ENCODE assay signal across 8 cellular contexts in genomic region chr10:99976886-99977391, GRCh38. TPM values are rescaled to one million over a fixed set of nuclear protein-coding genes. Genes with fewer than 3 reads are reported as not detected.
A peak's percentile ranks its signal among the peaks of the same experiment; 100 is the strongest.
DNase-seq lines count a peak whose midpoint lies in the region; ATAC-seq, FAIRE-seq and TF ChIP-seq lines count a peak whose summit lies in the region.

No MANE protein-coding gene starts in this region.

- DNase-seq in D721Med (ENCODE audit: insufficient read length, low spot score) (no peak), SJSA1 (ENCODE audit: low read depth in 1 of 2, low spot score in 2 of 2) (peak; percentile 76 to 86), fibroblast of the conjunctiva (ENCODE audit: low read depth) (peak; percentile 91), retinal pigment epithelial cell (ENCODE audit: low read depth) (peak; percentile 80), SW480 (ENCODE audit: low spot score) (no peak)
- no peak for DNase-seq in natural killer cell treated with Interleukin-12 subunit alpha and Interleukin-12 subunit beta and Interleukin-15 and Interleukin-18, amount 100 ng/mL, for 72 hours (ENCODE audit: low spot score)

- peak overlapping the region; percentile 82 for H3K27ac ChIP-seq in SJSA1

- H3K4me3 ChIP-seq in SJSA1, result no peak overlapping the region
- H3K4me3 ChIP-seq in retinal pigment epithelial cell (ENCODE audit: low read length), result no peak overlapping the region

- no peaks in the 10 kb centered on the region for H3K9me3 ChIP-seq in SJSA1 (replicated peaks)

- no peaks in the 10 kb centered on the region for H3K36me3 Mint-ChIP-seq in natural killer cell treated with Interleukin-12 subunit alpha and Interleukin-12 subunit beta and Interleukin-15 and Interleukin-18, amount 100 ng/mL, for 72 hours

- ATAC-seq in natural killer cell treated with Interleukin-12 subunit alpha and Interleukin-12 subunit beta and Interleukin-15 and Interleukin-18, amount 100 ng/mL, for 72 hours, result no peak
- ATAC-seq in GM21515 (IDR thresholded peaks at IDR 0.05; ENCODE audit: unreplicated experiment) (no peak), HG02938 (IDR thresholded peaks at IDR 0.05; ENCODE audit: unreplicated experiment) (no peak)

- no peaks in the 10 kb centered on the region for H3K4me1 Mint-ChIP-seq in natural killer cell treated with Interleukin-12 subunit alpha and Interleukin-12 subunit beta and Interleukin-15 and Interleukin-18, amount 100 ng/mL, for 72 hours (ENCODE audit: low read depth in 2 of 2)

- TF ChIP-seq CTCF in D721Med (IDR thresholded peaks at IDR 0.05; ENCODE audit: insufficient read depth, missing control alignments), result no peak
- TF ChIP-seq CTCF in retinal pigment epithelial cell (conservative IDR thresholded peaks at IDR 0.05; ENCODE audit: low read depth, low read length), result no peak

- FAIRE-seq in D721Med (lab: Jason Lieb, UNC), result peak; percentile 16

- no peaks in the 10 kb centered on the region for H3K9me3 Mint-ChIP-seq in natural killer cell treated with Interleukin-12 subunit alpha and Interleukin-12 subunit beta and Interleukin-15 and Interleukin-18, amount 100 ng/mL, for 72 hours

- H3K27me3 Mint-ChIP-seq in natural killer cell treated with Interleukin-12 subunit alpha and Interleukin-12 subunit beta and Interleukin-15 and Interleukin-18, amount 100 ng/mL, for 72 hours, result no peaks in the 10 kb centered on the region

- no peak overlapping the region for H3K27ac Mint-ChIP-seq in natural killer cell treated with Interleukin-12 subunit alpha and Interleukin-12 subunit beta and Interleukin-15 and Interleukin-18, amount 100 ng/mL, for 72 hours

- peaks cover 48% of the 10 kb centered on the region for H3K4me1 ChIP-seq in SJSA1 (replicated peaks)

- H3K36me3 ChIP-seq in SJSA1, result no peaks in the 10 kb centered on the region

- H3K4me3 Mint-ChIP-seq in natural killer cell treated with Interleukin-12 subunit alpha and Interleukin-12 subunit beta and Interleukin-15 and Interleukin-18, amount 100 ng/mL, for 72 hours, result no peak overlapping the region

- no peaks in the 10 kb centered on the region for H3K27me3 ChIP-seq in SJSA1 (replicated peaks)

RNA-seq across cellular contexts. Expression of gene DNMBP, which starts 32.8 kb away (rescaled TPM):
- 7.7 and 11.0 TPM in 2 replicates for total RNA-seq in SJSA1 (2014; rRNA removed; shearing (Covaris generic))
- 1 to 10 TPM; 4.1 to 4.3 TPM for total RNA-seq in natural killer cell treated with Interleukin-12 subunit alpha and Interleukin-12 subunit beta and Interleukin-15 and Interleukin-18, amount 100 ng/mL, for 72 hours

Comparison
In these comparisons a context has a peak if more than half of its experiments do, and no peak if none do; other contexts are left out.
1. DNase-seq: peak in SJSA1 (2 of 2), fibroblast of the conjunctiva (single experiment) and retinal pigment epithelial cell (single experiment); none in D721Med (single experiment), SW480 (single experiment) and natural killer cell treated with Interleukin-12 subunit alpha and Interleukin-12 subunit beta and Interleukin-15 and Interleukin-18, amount 100 ng/mL, for 72 hours (single experiment).